In the genomic region with DNA sequence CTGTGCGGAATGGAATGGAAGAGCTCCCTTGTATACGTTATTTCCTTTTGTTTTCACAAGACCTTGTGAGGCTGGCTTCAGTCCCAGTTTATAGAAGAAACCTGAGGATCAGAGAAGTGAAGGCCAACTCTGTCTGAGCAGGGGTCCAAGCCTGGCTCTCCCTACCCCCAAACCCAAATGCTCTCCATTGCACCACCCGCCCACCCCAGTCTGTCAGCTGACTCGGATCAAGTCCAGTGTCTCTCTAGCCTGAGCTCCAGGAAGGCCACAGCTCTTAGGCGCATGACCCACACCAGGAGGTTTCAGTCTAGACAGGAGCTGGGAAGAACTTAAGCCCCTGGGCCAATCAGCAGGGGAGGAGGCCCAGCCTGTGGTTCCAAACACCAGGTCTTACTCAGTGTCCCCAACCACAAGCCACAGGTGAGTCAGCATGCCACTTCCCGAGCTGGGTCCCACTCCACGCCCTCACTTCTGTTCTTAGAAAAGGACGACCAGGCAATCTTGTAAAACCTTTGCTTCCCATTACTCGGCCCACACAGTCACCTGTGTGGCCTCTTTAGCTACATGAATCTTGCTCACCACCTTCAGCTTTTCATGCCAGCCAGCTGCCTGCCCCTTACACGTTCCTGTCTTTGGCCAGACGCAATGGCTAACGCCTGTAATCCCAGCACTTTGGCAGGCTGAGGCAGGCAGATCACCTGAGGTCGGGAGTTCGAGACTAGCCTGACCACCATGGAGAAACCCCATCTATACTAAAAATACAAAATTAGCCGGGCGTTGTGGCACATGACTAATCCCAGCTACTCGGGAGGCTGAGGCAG, we compare ENCODE assay signal across 9 cellular contexts. TPM values are rescaled to one million over a fixed set of nuclear protein-coding genes. Genes with fewer than 3 reads are reported as not detected.
DNase-seq lines count a peak whose midpoint lies in the region; ATAC-seq, FAIRE-seq and TF ChIP-seq lines count a peak whose summit lies in the region.
"Had no signal": no experiment of that assay in that cellular context is flagged by ENCODE, and none has a peak within 500 bp of the region (broad histone marks: within the 10 kb centered on the region; RNA-seq: fewer than 3 reads in every experiment).

No MANE protein-coding gene starts in this region.

- peak overlapping the region; percentile 96 for H3K27ac Mint-ChIP-seq in T-helper 17 cell
- H3K27ac Mint-ChIP-seq in astrocyte (ENCODE audit: unreplicated experiment), result peak overlapping the region; percentile 87
- peak overlapping the region; percentile 61 for H3K27ac Mint-ChIP-seq in stimulated activated memory B cell treated with anti-CD40 and anti-IgM and Interleukin-4, amounts not matched to agents 10 μg/mL and 1 μg/mL and 100 μg/mL, for 72 hours

- ATAC-seq in GM18873 (IDR thresholded peaks at IDR 0.05; ENCODE audit: low FRiP score, unreplicated experiment) (peak; percentile 46), HG03196 (IDR thresholded peaks at IDR 0.05; ENCODE audit: unreplicated experiment) (peak; percentile 61), T-helper 17 cell (peak; percentile 80)
- peak; percentile 76 for ATAC-seq in stimulated activated memory B cell treated with anti-CD40 and anti-IgM and Interleukin-4, amounts not matched to agents 10 μg/mL and 1 μg/mL and 100 μg/mL, for 72 hours

- no peaks in the 10 kb centered on the region for H4K20me1 ChIP-seq in astrocyte (ENCODE audit: insufficient read depth, low read length)

- H3K9me3 Mint-ChIP-seq in astrocyte (ENCODE audit: unreplicated experiment), result no peaks in the 10 kb centered on the region
- H3K9me3 Mint-ChIP-seq in stimulated activated memory B cell treated with anti-CD40 and anti-IgM and Interleukin-4, amounts not matched to agents 10 μg/mL and 1 μg/mL and 100 μg/mL, for 72 hours, result no peaks in the 10 kb centered on the region

- no peak overlapping the region for H3K4me3 ChIP-seq in astrocyte (ENCODE audit: insufficient read depth, low read depth, low read length)
- H3K4me3 ChIP-seq in prostate gland, result no peak overlapping the region

- peaks cover 4% of the 10 kb centered on the region for H3K79me2 ChIP-seq in astrocyte (ENCODE audit: insufficient read depth, low read length)

- intact Hi-C loops in prostate gland (cut with DNase I), result no loop called here

- H3K36me3 ChIP-seq in astrocyte (ENCODE audit: insufficient read depth, low read length), result no peaks in the 10 kb centered on the region
- H3K36me3 ChIP-seq in prostate gland, result no peaks in the 10 kb centered on the region

- peaks cover 23% of the 10 kb centered on the region for H3K4me1 ChIP-seq in astrocyte (ENCODE audit: insufficient read depth, low read length)
- peaks cover 11% of the 10 kb centered on the region for H3K4me1 ChIP-seq in prostate gland (replicated peaks)

- H3K9me3 ChIP-seq in T-helper 17 cell (ENCODE audit: control insufficient read depth, low read length, poor library complexity, severe bottlenecking) (no peaks in the 10 kb centered on the region), astrocyte (ENCODE audit: insufficient read depth, low read depth, low read length) (no peaks in the 10 kb centered on the region), prostate gland (no peaks in the 10 kb centered on the region)

- no peak for FAIRE-seq in astrocyte (lab: Jason Lieb, UNC)

- H2AFZ ChIP-seq in astrocyte (ENCODE audit: low read depth, low read length), result no peak overlapping the region

- H3K27me3 Mint-ChIP-seq in T-helper 17 cell (no peaks in the 10 kb centered on the region), astrocyte (ENCODE audit: low read depth, unreplicated experiment) (peaks cover 3% of the 10 kb centered on the region)
- no peaks in the 10 kb centered on the region for H3K27me3 Mint-ChIP-seq in stimulated activated memory B cell treated with anti-CD40 and anti-IgM and Interleukin-4, amounts not matched to agents 10 μg/mL and 1 μg/mL and 100 μg/mL, for 72 hours

- H3K4me2 ChIP-seq in astrocyte (ENCODE audit: low read length), result peak overlapping the region; percentile 63

- TF ChIP-seq CTCF in astrocyte (IDR thresholded peaks at IDR 0.05; ENCODE audit: insufficient read depth, low read depth, low read length), result no peak
- no peak for TF ChIP-seq CTCF in prostate gland (IDR thresholded peaks at IDR 0.05)

- H3K4me3 Mint-ChIP-seq in T-helper 17 cell, result peak overlapping the region; percentile 88
- H3K4me3 Mint-ChIP-seq in astrocyte (ENCODE audit: unreplicated experiment), result no peak overlapping the region
- H3K4me3 Mint-ChIP-seq in stimulated activated memory B cell treated with anti-CD40 and anti-IgM and Interleukin-4, amounts not matched to agents 10 μg/mL and 1 μg/mL and 100 μg/mL, for 72 hours, result peak overlapping the region; percentile 14

- peak overlapping the region; percentile 58 for H3K27ac ChIP-seq in astrocyte (ENCODE audit: low read depth, low read length)
- H3K27ac ChIP-seq in prostate gland, result peak overlapping the region in 1 of 2 donors; percentile 44
- H3K27ac ChIP-seq: VCaP had no signal

- H3K9ac ChIP-seq in astrocyte (ENCODE audit: low read length), result no peak overlapping the region

- TF ChIP-seq POLR2A in prostate gland (IDR thresholded peaks at IDR 0.05), result no peak

- no peaks in the 10 kb centered on the region for H3K36me3 Mint-ChIP-seq in T-helper 17 cell (ENCODE audit: low read depth)
- H3K36me3 Mint-ChIP-seq in astrocyte (ENCODE audit: low read depth, unreplicated experiment), result peaks cover 11% of the 10 kb centered on the region
- no peaks in the 10 kb centered on the region for H3K36me3 Mint-ChIP-seq in stimulated activated memory B cell treated with anti-CD40 and anti-IgM and Interleukin-4, amounts not matched to agents 10 μg/mL and 1 μg/mL and 100 μg/mL, for 72 hours

- H3K4me1 Mint-ChIP-seq in T-helper 17 cell (peaks cover 66% of the 10 kb centered on the region), astrocyte (ENCODE audit: low read depth, unreplicated experiment) (peaks cover 32% of the 10 kb centered on the region)
- H3K4me1 Mint-ChIP-seq in stimulated activated memory B cell treated with anti-CD40 and anti-IgM and Interleukin-4, amounts not matched to agents 10 μg/mL and 1 μg/mL and 100 μg/mL, for 72 hours, result peaks cover 82% of the 10 kb centered on the region

- DNase-seq in T-helper 17 cell, result peak; percentile 42 to 77 (median 48)
- DNase-seq in astrocyte (ENCODE audit: low read depth), result peak; percentile 98
- peak; percentile 47 to 61 for DNase-seq in lung microvascular endothelial cell (ENCODE audit: low read depth in 2 of 2)
- no peak for DNase-seq in dedifferentiated amniotic fluid mesenchymal stem cell (ENCODE audit: extremely low spot score)
- DNase-seq in prostate gland (ENCODE audit: low spot score), result no peak

- no peaks in the 10 kb centered on the region for H3K27me3 ChIP-seq in astrocyte (ENCODE audit: insufficient read depth, low read length)
- H3K27me3 ChIP-seq in prostate gland (replicated peaks; ENCODE audit: insufficient read depth), result no peaks in the 10 kb centered on the region

- WGBS in prostate gland, result 70% methylated on average over 17 of the region's 17 CpGs

RNA-seq across cellular contexts. Expression of a gene that starts 27.8 kb away (rescaled TPM):
- total RNA-seq in T-helper 17 cell (1 to 10 TPM; 7.1 to 9.4 TPM), astrocyte (12.4 and 16.5 TPM in 2 replicates), lung microvascular endothelial cell (23.1 and 29.2 TPM in 2 replicates), prostate gland (10 to 100 TPM; 28.1 to 45.9 TPM)

RNA-seq across cellular contexts. Expression of a gene that starts 30.2 kb away (rescaled TPM):
- total RNA-seq in T-helper 17 cell, result 10 to 100 TPM; 41.6 to 42.5 TPM
- 24.5 and 27.9 TPM in 2 replicates for total RNA-seq in astrocyte
- total RNA-seq in lung microvascular endothelial cell, result 51.6 and 73.0 TPM in 2 replicates
- total RNA-seq in prostate gland, result 10 to 100 TPM; 20.5 to 28.3 TPM

RNA-seq across cellular contexts. Expression of a gene that starts 44.1 kb away (rescaled TPM):
- total RNA-seq in T-helper 17 cell (1 to 10 TPM; 3.3 to 3.6 TPM), astrocyte (2.7 and 6.4 TPM in 2 replicates), lung microvascular endothelial cell (1.5 and 1.8 TPM in 2 replicates), prostate gland (1 to 10 TPM; 1.5 to 2.6 TPM)

RNA-seq across cellular contexts. Expression of a gene that starts 57.1 kb away (rescaled TPM):
- total RNA-seq in T-helper 17 cell, result under 1 TPM in 1 of 2 donors, not detected in 1; 0.70 TPM
- not detected in 2 replicates for total RNA-seq in astrocyte
- total RNA-seq in lung microvascular endothelial cell, result not detected in 2 replicates
- total RNA-seq in prostate gland, result 10 to 100 TPM in 1 of 2 donors, not detected in 1; 62.9 TPM

Comparison
In these comparisons a context has a peak if more than half of its experiments do, and no peak if none do; other contexts are left out.
1. DNase-seq: peak in T-helper 17 cell (3 of 3), astrocyte (single experiment) and lung microvascular endothelial cell (2 of 2); none in dedifferentiated amniotic fluid mesenchymal stem cell (single experiment) and prostate gland (single experiment).
2. Peak in every context shown above with its lines, with median percentiles within 50 percentile points of each other: ATAC-seq and H3K27ac Mint-ChIP-seq.